ENCODE assay signal across 25 cellular contexts in genomic region chr2:238489896-238490295, GRCh38.
"Had no signal": no experiment of that assay in that cellular context is flagged by ENCODE, and none has a peak within 500 bp of the region (broad histone marks: within the 10 kb centered on the region; RNA-seq: fewer than 3 reads in every experiment).

No MANE protein-coding gene starts in this region.

- H3K4me3 ChIP-seq: cardiac muscle cell, Peyer's patch, SJSA1 had no signal

- H3K36me3 Mint-ChIP-seq: activated CD4-positive, alpha-beta memory T cell treated with anti-CD3 and anti-CD28 coated beads for 36 hours; activated naive CD4-positive, alpha-beta T cell treated with anti-CD3 and anti-CD28 coated beads, Interleukin-2, amount 50 U/mL, for 72 hours had no signal

- H3K9me3 Mint-ChIP-seq: activated CD4-positive, alpha-beta memory T cell treated with anti-CD3 and anti-CD28 coated beads for 36 hours; activated naive CD4-positive, alpha-beta T cell treated with anti-CD3 and anti-CD28 coated beads for 36 hours; activated naive CD4-positive, alpha-beta T cell treated with anti-CD3 and anti-CD28 coated beads, Interleukin-2, amount 50 U/mL, for 72 hours; activated T-cell treated with anti-CD3 and anti-CD28 coated beads, Interleukin-2, amount 50 U/mL, for 4 hours; activated T-helper 1 cell treated with anti-CD3 and anti-CD28 coated beads, Interleukin-12 subunit alpha, Interleukin-12 subunit beta, Interleukin-2, Interleukin-4 antibody, amounts not matched to agents 30 ng/mL and 10 ng/mL and 1 ng/mL, durations not matched to agents 14 hours and 24 hours and 36 hours; T-helper 1 cell treated with Interleukin-12 subunit alpha and Interleukin-12 subunit beta and Interleukin-4 antibody, amounts not matched to agents 30 μg/mL and 1 μg/mL, for 36 hours; T-helper 2 cell treated with Interferon-gamma antibody and Interleukin-4, amounts not matched to agents 5 μg/mL and 100 μg/mL, for 36 hours had no signal

- H3K27me3 ChIP-seq: cardiac muscle cell, Peyer's patch had no signal

- H3K4me1 ChIP-seq: Peyer's patch, SJSA1 had no signal

- H3K9me3 ChIP-seq: Peyer's patch, SJSA1, SK-N-SH had no signal

- H3K4me3 Mint-ChIP-seq: activated CD4-positive, alpha-beta memory T cell treated with anti-CD3 and anti-CD28 coated beads for 36 hours; activated naive CD4-positive, alpha-beta T cell treated with anti-CD3 and anti-CD28 coated beads for 36 hours; activated T-cell treated with anti-CD3 and anti-CD28 coated beads, Interleukin-2, amount 50 U/mL, for 4 hours; activated T-helper 1 cell treated with anti-CD3 and anti-CD28 coated beads, Interleukin-12 subunit alpha, Interleukin-12 subunit beta, Interleukin-2, Interleukin-4 antibody, amounts not matched to agents 30 ng/mL and 10 ng/mL and 1 ng/mL, durations not matched to agents 14 hours and 24 hours and 36 hours; T-helper 1 cell treated with Interleukin-12 subunit alpha and Interleukin-12 subunit beta and Interleukin-4 antibody, amounts not matched to agents 30 μg/mL and 1 μg/mL, for 36 hours; T-helper 2 cell treated with Interferon-gamma antibody and Interleukin-4, amounts not matched to agents 5 μg/mL and 100 μg/mL, for 36 hours had no signal

- H3K27ac ChIP-seq: cardiac muscle cell, KMS-11, Peyer's patch, SJSA1 had no signal

- H3K27ac Mint-ChIP-seq: activated CD4-positive, alpha-beta memory T cell treated with anti-CD3 and anti-CD28 coated beads for 36 hours; activated naive CD4-positive, alpha-beta T cell treated with anti-CD3 and anti-CD28 coated beads for 36 hours; activated naive CD4-positive, alpha-beta T cell treated with anti-CD3 and anti-CD28 coated beads, Interleukin-2, amount 50 U/mL, for 72 hours; activated T-helper 1 cell treated with anti-CD3 and anti-CD28 coated beads, Interleukin-12 subunit alpha, Interleukin-12 subunit beta, Interleukin-2, Interleukin-4 antibody, amounts not matched to agents 30 ng/mL and 10 ng/mL and 1 ng/mL, durations not matched to agents 14 hours and 24 hours and 36 hours; T-helper 1 cell treated with Interleukin-12 subunit alpha and Interleukin-12 subunit beta and Interleukin-4 antibody, amounts not matched to agents 30 μg/mL and 1 μg/mL, for 36 hours; T-helper 2 cell treated with Interferon-gamma antibody and Interleukin-4, amounts not matched to agents 5 μg/mL and 100 μg/mL, for 36 hours had no signal

- H3K36me3 ChIP-seq: cardiac muscle cell, Peyer's patch, SJSA1 had no signal

- H3K27me3 Mint-ChIP-seq: activated CD4-positive, alpha-beta memory T cell treated with anti-CD3 and anti-CD28 coated beads for 36 hours had no signal

- ATAC-seq: activated naive CD4-positive, alpha-beta T cell treated with anti-CD3 and anti-CD28 coated beads, Interleukin-2, amount 50 U/mL, for 72 hours; activated T-cell treated with anti-CD3 and anti-CD28 coated beads, Interleukin-2, amount 50 U/mL, for 4 hours; PC-3 had no signal

- DNase-seq: activated CD4-positive, alpha-beta memory T cell treated with anti-CD3 and anti-CD28 coated beads for 36 hours; activated CD4-positive, alpha-beta T cell treated with anti-CD3 and anti-CD28 coated beads, Interleukin-2, amount 50 U/mL, for 1 hour; activated gamma-delta T cell treated with Interleukin-2 at 50 U/mL for 16 hours; activated naive CD4-positive, alpha-beta T cell treated with anti-CD3 and anti-CD28 coated beads for 36 hours; activated T-cell treated with anti-CD3 and anti-CD28 coated beads for 4 hours; activated T-cell treated with anti-CD3 and anti-CD28 coated beads, Interleukin-2, amount 50 U/mL, for 4 hours; amniotic stem cell; NCI-H1105; NCI-H1417 treated with DMSO at 0.1 percent for 48 hours; NCI-H1930; NCI-H2081 treated with DMSO at 0.1 percent for 48 hours; NCI-H345; NCI-H524 treated with DMSO at 0.1 percent for 48 hours; PC-3; Peyer's patch; RPMI8226; SHP77 treated with DMSO at 0.1 percent for 48 hours; SK-N-SH had no signal
